ENCODE assay signal across 8 cellular contexts in the genomic region with DNA sequence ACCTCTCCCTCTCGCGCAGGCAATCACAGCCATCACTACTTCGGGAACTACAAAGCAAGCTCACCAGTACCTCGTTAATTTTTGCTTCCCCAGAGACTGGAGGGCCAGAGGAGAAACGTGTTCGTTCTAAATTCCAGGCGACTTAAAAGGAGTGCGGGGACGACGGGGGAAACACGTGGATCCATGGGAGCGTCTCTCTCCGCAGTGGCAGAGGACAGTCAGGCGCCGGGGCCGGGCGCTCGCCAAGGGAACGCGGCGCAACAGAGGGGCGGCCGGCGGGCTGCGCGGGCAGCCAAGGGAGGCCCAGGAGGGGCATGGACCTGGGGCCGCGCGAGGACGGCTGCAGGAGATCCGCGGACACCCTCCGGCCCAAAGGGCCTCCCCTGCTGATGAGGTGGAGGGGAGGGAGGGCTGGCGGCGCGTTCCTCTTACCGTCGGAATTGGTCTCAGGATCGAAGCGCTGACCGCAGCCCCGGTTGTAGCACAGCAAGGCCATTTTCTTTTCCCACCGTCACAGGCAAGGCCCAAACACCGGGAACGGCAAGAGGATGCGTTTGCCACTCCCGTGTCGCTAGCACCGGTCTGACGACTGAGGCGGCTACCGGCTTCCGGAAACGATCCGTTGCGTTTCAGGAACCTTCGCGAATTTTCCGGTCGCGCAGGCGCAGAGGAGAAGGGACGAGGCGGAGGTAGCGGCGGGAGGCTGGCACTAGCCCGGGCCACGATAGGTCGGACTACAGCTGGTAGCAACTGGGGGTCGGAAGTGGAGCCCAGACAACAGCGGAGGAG. TPM values are rescaled to one million over a fixed set of nuclear protein-coding genes. Genes with fewer than 3 reads are reported as not detected.
A peak's percentile ranks its signal among the peaks of the same experiment; 100 is the strongest.
DNase-seq lines count a peak whose midpoint lies in the region; ATAC-seq, FAIRE-seq and TF ChIP-seq lines count a peak whose summit lies in the region.

Gene CHORDC1 (minus strand): TSS at position 591 of the 789 bp plus-strand sequence. CDS start 95 bp downstream, at position 496.

- H3K9ac ChIP-seq in H9 (ENCODE audit: extremely low read depth, insufficient read length, low read length), result peak within 1 kb of the TSS; percentile 84
- peak within 1 kb of the TSS; percentile 73 to 84 for H3K9ac ChIP-seq in stomach smooth muscle (ENCODE audit: low read length in 2 of 2)

- no peak within 1 kb of the TSS for H2BK120ac ChIP-seq in H9 (ENCODE audit: low read depth, low read length, poor library complexity, severe bottlenecking)

- no CpG with 5 or more reads among the region's 71 CpGs for WGBS in H9 (ENCODE audit: extremely low coverage, insufficient read length, low lambda C conversion rate)

- H3K9me3 Mint-ChIP-seq in H9, result peaks cover 5 to 12% of the 10 kb centered on the region in 2 experiments; a peak in 4 of 5 replicates
- no peaks in the 10 kb centered on the region for H3K9me3 Mint-ChIP-seq in neural crest cell

- H3K9me3 ChIP-seq in H9 (ENCODE audit: control insufficient read depth, low read depth, low read length), result no peaks in the 10 kb centered on the region
- H3K9me3 ChIP-seq in stomach smooth muscle (ENCODE audit: control insufficient read depth in 2 of 2, low read length in 2 of 2), result no peaks in the 10 kb centered on the region

- no peak within 1 kb of the TSS for H2BK12ac ChIP-seq in H9 (ENCODE audit: insufficient read length, low read depth, low read length)

- H3K36me3 Mint-ChIP-seq in H9 (ENCODE audit: insufficient read depth in 1 of 3, low read depth in 3 of 3) (peaks cover 9 to 22% (median 21%) of the 10 kb centered on the region in 3 experiments), neural crest cell (ENCODE audit: low read depth) (no peaks in the 10 kb centered on the region)

- no peaks in the 10 kb centered on the region; the same call in 1 of the 2 replicates for H3K4me1 ChIP-seq in H9 (ENCODE audit: insufficient read depth, low read length)
- peaks cover 8% of the 10 kb centered on the region for H3K4me1 ChIP-seq in foreskin keratinocyte
- H3K4me1 ChIP-seq in stomach smooth muscle (ENCODE audit: control insufficient read depth, insufficient read depth, low read length), result peaks cover 11% of the 10 kb centered on the region

- H3K27me3 ChIP-seq in H9 (ENCODE audit: insufficient read depth, low read length) (no peaks in the 10 kb centered on the region), foreskin keratinocyte (no peaks in the 10 kb centered on the region), stomach smooth muscle (ENCODE audit: control insufficient read depth in 1 of 2, insufficient read depth in 2 of 2, low read length in 2 of 2) (no peaks in the 10 kb centered on the region)

- H4K5ac ChIP-seq in H9 (ENCODE audit: insufficient read length, low read depth, low read length), result no peak within 1 kb of the TSS

- DNase-seq in H9, result peak; percentile 90
- DNase-seq in M059J (ENCODE audit: low read depth), result peak; percentile 85
- peak; percentile 78 for DNase-seq in SIG-M5 treated with dmso at 0.1 percent for 504 hours (lab: John Stamatoyannopoulos, UW; ENCODE audit: unreplicated experiment)
- peak; percentile 91 for DNase-seq in activated gamma-delta T cell treated with Interleukin-2 at 50 U/mL for 16 hours
- peak; percentile 49 to 74 for DNase-seq in foreskin keratinocyte
- peak; percentile 81 for DNase-seq in neural crest cell (ENCODE audit: low read depth, low spot score)

- peak within 1 kb of the TSS; percentile 97 to 98 for H3K4me3 ChIP-seq in stomach smooth muscle (ENCODE audit: low read length in 2 of 2)

- H3K79me2 ChIP-seq in H9 (ENCODE audit: insufficient read depth, low read length), result peaks cover 38% of the 10 kb centered on the region; the same call in 1 of the 2 replicates

- H3K27ac Mint-ChIP-seq in H9 (peak within 1 kb of the TSS; percentile 96 to 99 (median 99)), neural crest cell (ENCODE audit: unreplicated experiment) (peak within 1 kb of the TSS; percentile 98)

- no peaks in the 10 kb centered on the region for H3K27me3 Mint-ChIP-seq in H9 (ENCODE audit: low read depth)
- no peaks in the 10 kb centered on the region for H3K27me3 Mint-ChIP-seq in neural crest cell (ENCODE audit: low read depth)

- H3K4ac ChIP-seq in H9 (ENCODE audit: low read depth, low read length), result no peak within 1 kb of the TSS

- no peak within 1 kb of the TSS for H3K56ac ChIP-seq in H9 (ENCODE audit: insufficient read length, low read depth, low read length)

- H3K4me1 Mint-ChIP-seq in H9 (peaks cover 52 to 57% of the 10 kb centered on the region in 2 experiments), neural crest cell (peaks cover 46% of the 10 kb centered on the region)

- H4K20me1 ChIP-seq in H9 (ENCODE audit: control insufficient read depth, insufficient read depth, insufficient read length), result no peaks in the 10 kb centered on the region

- H2BK20ac ChIP-seq in H9 (ENCODE audit: low read depth, low read length, poor library complexity, severe bottlenecking), result no peak within 1 kb of the TSS

- H2AK5ac ChIP-seq in H9 (ENCODE audit: insufficient read length, low read length), result no peak within 1 kb of the TSS

- H3K23me2 ChIP-seq in H9 (ENCODE audit: insufficient read length, low read depth, low read length, poor library complexity, severe bottlenecking), result peaks cover 6% of the 10 kb centered on the region

- H3K23ac ChIP-seq in H9 (ENCODE audit: insufficient read length, low read depth, low read length), result no peak within 1 kb of the TSS

- no peak within 1 kb of the TSS for H3T11ph ChIP-seq in H9 (ENCODE audit: low read length)

- peak; percentile 88 for ATAC-seq in foreskin keratinocyte

- peak within 1 kb of the TSS; percentile 89 for H3K14ac ChIP-seq in H9 (ENCODE audit: insufficient read depth, low read length)

- H3K27ac ChIP-seq in H9 (ENCODE audit: insufficient read length, low read depth, low read length) (no peak within 1 kb of the TSS), foreskin keratinocyte (peak within 1 kb of the TSS; percentile 19), stomach smooth muscle (ENCODE audit: low read length) (peak within 1 kb of the TSS; percentile 80)

- no peak for TF ChIP-seq CTCF in H9 (conservative IDR thresholded peaks at IDR 0.05)
- TF ChIP-seq CTCF in foreskin keratinocyte (conservative IDR thresholded peaks at IDR 0.05), result no peak
- TF ChIP-seq CTCF in neural crest cell (conservative IDR thresholded peaks at IDR 0.05), result no peak

- H3K4me3 Mint-ChIP-seq in H9 (peak within 1 kb of the TSS; percentile 99 to 100), neural crest cell (peak within 1 kb of the TSS; percentile 97)

- no peaks in the 10 kb centered on the region for H3K36me3 ChIP-seq in stomach smooth muscle (ENCODE audit: control insufficient read depth in 2 of 2, insufficient read depth in 2 of 2, low read length in 2 of 2)

- peaks cover under 1% of the 10 kb centered on the region for H3K79me1 ChIP-seq in H9 (ENCODE audit: insufficient read depth, low read depth, low read length, poor library complexity, severe bottlenecking)

- no peak within 1 kb of the TSS for H2BK15ac ChIP-seq in H9 (ENCODE audit: low read depth, low read length)

- peak within 1 kb of the TSS; percentile 82 for H2AFZ ChIP-seq in H9 (ENCODE audit: low read length)

- peak within 1 kb of the TSS; percentile 97 for H3K4me2 ChIP-seq in H9 (ENCODE audit: insufficient read depth, insufficient read length, low read length)

- no peak within 1 kb of the TSS for H2BK5ac ChIP-seq in H9 (ENCODE audit: insufficient read length, low read length)

- H4K8ac ChIP-seq in H9 (replicated peaks; ENCODE audit: insufficient read length, low read depth, low read length), result no peak within 1 kb of the TSS

- peak; percentile 60 for FAIRE-seq in G401.6 (lab: Jason Lieb, UNC)

- peak within 1 kb of the TSS; percentile 71 for H3K18ac ChIP-seq in H9 (ENCODE audit: insufficient read length, low read depth, low read length)

- no peak within 1 kb of the TSS for H4K91ac ChIP-seq in H9 (ENCODE audit: insufficient read length, low read depth, low read length)

RNA-seq across cellular contexts. Expression of gene CHORDC1, which starts in this region (rescaled TPM):
- total RNA-seq in H9 (2021) (76.6 and 77.7 TPM in 2 replicates), foreskin keratinocyte (46.7 and 63.5 TPM in 2 replicates), neural crest cell (64.5 and 64.6 TPM in 2 replicates)
- 45.1 and 46.5 TPM in 2 replicates for total RNA-seq in M059J (2014; rRNA removed; shearing (Covaris generic))
- polyA plus RNA-seq in foreskin keratinocyte, result 22.7 and 31.9 TPM in 2 replicates
